ENCODE assay signal across 10 cellular contexts in genomic region chr6:108630050-108630714, GRCh38.
DNase-seq lines count a peak whose midpoint lies in the region; ATAC-seq and TF ChIP-seq lines count a peak whose summit lies in the region.
"Had no signal": no experiment of that assay in that cellular context is flagged by ENCODE, and none has a peak within 500 bp of the region (broad histone marks: within the 10 kb centered on the region; RNA-seq: fewer than 3 reads in every experiment).

No MANE protein-coding gene starts in this region.

- DNase-seq in GM06990 (ENCODE audit: extremely low read depth, insufficient read length): peak; percentile 26
- peak; percentile 63 for DNase-seq in KBM-7
- no peak for DNase-seq in activated T-helper 1 cell treated with anti-CD3 and anti-CD28 coated beads, Interleukin-12 subunit alpha, Interleukin-12 subunit beta, Interleukin-2, Interleukin-4 antibody, amounts not matched to agents 30 ng/mL and 10 ng/mL and 1 ng/mL, durations not matched to agents 14 hours and 24 hours and 36 hours (ENCODE audit: low spot score)
- no peak for DNase-seq in mesothelial cell of epicardium (ENCODE audit: low spot score in 2 of 2, unreplicated experiment in 2 of 2)
- DNase-seq in NCI-H1694 (lab: John Stamatoyannopoulos, UW): no peak
- no peak for DNase-seq in activated effector memory CD4-positive, alpha-beta T cell treated with Interleukin-2 at 50 U/mL for 16 hours
- DNase-seq: activated CD4-positive, alpha-beta T cell treated with anti-CD3 and anti-CD28 coated beads for 1 hour; NCI-H1417 had no signal

- no peaks in the 10 kb centered on the region for H3K27me3 ChIP-seq in GM06990 (replicated peaks; ENCODE audit: control insufficient read depth, insufficient read depth, low read length)

- no peak overlapping the region for H3K4me3 ChIP-seq in GM06990 (replicated peaks; ENCODE audit: low read depth, low read length)

- H3K4me3 Mint-ChIP-seq in activated T-helper 1 cell treated with anti-CD3 and anti-CD28 coated beads, Interleukin-12 subunit alpha, Interleukin-12 subunit beta, Interleukin-2, Interleukin-4 antibody, amounts not matched to agents 30 ng/mL and 10 ng/mL and 1 ng/mL, durations not matched to agents 14 hours and 24 hours and 36 hours: peak overlapping the region; percentile 3
- H3K4me3 Mint-ChIP-seq in mesothelial cell of epicardium: no peak overlapping the region

- TF ChIP-seq CTCF in GM06990 (IDR thresholded peaks at IDR 0.05; ENCODE audit: insufficient read depth, low read length, poor library complexity, severe bottlenecking): no peak
- no peak for TF ChIP-seq CTCF in mesothelial cell of epicardium (IDR thresholded peaks at IDR 0.05; ENCODE audit: unreplicated experiment)

- peak overlapping the region; percentile 9 for H3K27ac Mint-ChIP-seq in activated T-helper 1 cell treated with anti-CD3 and anti-CD28 coated beads, Interleukin-12 subunit alpha, Interleukin-12 subunit beta, Interleukin-2, Interleukin-4 antibody, amounts not matched to agents 30 ng/mL and 10 ng/mL and 1 ng/mL, durations not matched to agents 14 hours and 24 hours and 36 hours
- peak overlapping the region; percentile 36 for H3K27ac Mint-ChIP-seq in mesothelial cell of epicardium

- H3K36me3 Mint-ChIP-seq in activated T-helper 1 cell treated with anti-CD3 and anti-CD28 coated beads, Interleukin-12 subunit alpha, Interleukin-12 subunit beta, Interleukin-2, Interleukin-4 antibody, amounts not matched to agents 30 ng/mL and 10 ng/mL and 1 ng/mL, durations not matched to agents 14 hours and 24 hours and 36 hours (ENCODE audit: low read depth): no peaks in the 10 kb centered on the region
- no peaks in the 10 kb centered on the region for H3K36me3 Mint-ChIP-seq in mesothelial cell of epicardium

- peaks cover 31% of the 10 kb centered on the region for H3K4me1 Mint-ChIP-seq in activated T-helper 1 cell treated with anti-CD3 and anti-CD28 coated beads, Interleukin-12 subunit alpha, Interleukin-12 subunit beta, Interleukin-2, Interleukin-4 antibody, amounts not matched to agents 30 ng/mL and 10 ng/mL and 1 ng/mL, durations not matched to agents 14 hours and 24 hours and 36 hours (ENCODE audit: low read depth)
- H3K4me1 Mint-ChIP-seq in mesothelial cell of epicardium: peaks cover 69% of the 10 kb centered on the region

- in situ Hi-C loops in KBM-7 (cut with MboI; ENCODE audit: low pct_unique_long_range_greater_than_20kb, low sequenced_read_pairs): no loop called here

- intact Hi-C loops in activated T-helper 1 cell treated with anti-CD3 and anti-CD28 coated beads, Interleukin-12 subunit alpha, Interleukin-12 subunit beta, Interleukin-2, Interleukin-4 antibody, amounts not matched to agents 30 ng/mL and 10 ng/mL and 1 ng/mL, durations not matched to agents 14 hours and 24 hours and 36 hours (cut with micrococcal nuclease): loop anchor here (1.0 to 5.0 kb wide), 2 partner anchors 66 to 152 kb away; no protein-coding TSS in a partner anchor

- no peaks in the 10 kb centered on the region for H3K9me3 Mint-ChIP-seq in activated T-helper 1 cell treated with anti-CD3 and anti-CD28 coated beads, Interleukin-12 subunit alpha, Interleukin-12 subunit beta, Interleukin-2, Interleukin-4 antibody, amounts not matched to agents 30 ng/mL and 10 ng/mL and 1 ng/mL, durations not matched to agents 14 hours and 24 hours and 36 hours
- no peaks in the 10 kb centered on the region for H3K9me3 Mint-ChIP-seq in mesothelial cell of epicardium

- no peak for ATAC-seq in HG03045 (IDR thresholded peaks at IDR 0.05; ENCODE audit: unreplicated experiment)
- no peak for ATAC-seq in GM19452 (IDR thresholded peaks at IDR 0.05; ENCODE audit: unreplicated experiment)

- H3K27me3 Mint-ChIP-seq in activated T-helper 1 cell treated with anti-CD3 and anti-CD28 coated beads, Interleukin-12 subunit alpha, Interleukin-12 subunit beta, Interleukin-2, Interleukin-4 antibody, amounts not matched to agents 30 ng/mL and 10 ng/mL and 1 ng/mL, durations not matched to agents 14 hours and 24 hours and 36 hours (ENCODE audit: insufficient read depth): peaks cover 10% of the 10 kb centered on the region
- H3K27me3 Mint-ChIP-seq in mesothelial cell of epicardium (ENCODE audit: low read depth): no peaks in the 10 kb centered on the region

- H3K36me3 ChIP-seq in GM06990 (ENCODE audit: control insufficient read depth, insufficient read depth, low read length): no peaks in the 10 kb centered on the region

Comparison
In these comparisons a context has a peak if more than half of its experiments do, and no peak if none do; other contexts are left out.
1. DNase-seq: peak in GM06990 (single experiment) and KBM-7 (single experiment); none in activated T-helper 1 cell treated with anti-CD3 and anti-CD28 coated beads, Interleukin-12 subunit alpha, Interleukin-12 subunit beta, Interleukin-2, Interleukin-4 antibody, amounts not matched to agents 30 ng/mL and 10 ng/mL and 1 ng/mL, durations not matched to agents 14 hours and 24 hours and 36 hours (single experiment), mesothelial cell of epicardium (0 of 2), NCI-H1694 (single experiment) and activated effector memory CD4-positive, alpha-beta T cell treated with Interleukin-2 at 50 U/mL for 16 hours (single experiment).